In genomic region chr3:59899068-59899467, GRCh38 we compare ENCODE assay signal across 21 cellular contexts.
"Had no signal": no experiment of that assay in that cellular context is flagged by ENCODE, and none has a peak within 500 bp of the region (broad histone marks: within the 10 kb centered on the region; RNA-seq: fewer than 3 reads in every experiment).

No MANE protein-coding gene starts in this region.

- H3K4me1 ChIP-seq: SJCRH30 had no signal

- ATAC-seq: HepG2, SK-N-SH treated with all-trans-retinoic acid at 6 μM for 48 hours had no signal

- H3K27me3 ChIP-seq: MG63, SJCRH30 had no signal

- DNase-seq: IMR-90, Karpas-422, KG1, MG63, NCI-H1092 treated with DMSO at 0.1 percent for 48 hours, NCI-H1436, NCI-H187, NCI-H2029, NCI-H2081 treated with DMSO at 0.1 percent for 48 hours, NCI-H2171, NCI-H226, NCI-H446, NCI-H510A, NCI-H524 treated with DMSO at 0.1 percent for 48 hours, NCI-H69, NCI-H774, RPMI8226, SHP77 treated with DMSO at 0.1 percent for 48 hours, SJCRH30 had no signal

- H3K27ac ChIP-seq: SJCRH30 had no signal

- H3K36me3 ChIP-seq: MG63, SJCRH30 had no signal

- H3K9me3 ChIP-seq: MG63, SJCRH30 had no signal

- H3K4me3 ChIP-seq: MG63, SJCRH30 had no signal
